1 cellular context compared by ENCODE assay signal in genomic region chr16:29290631-29291247, GRCh38.
TF ChIP-seq lines count a peak whose summit lies in the region.

No MANE protein-coding gene starts in this region.

TF ChIP-seq in K562, 482 proteins besides CTCF, POLR2A, EP300 and RAD21 (continued from another document and continues in another):
- TF ChIP-seq ZBTB40 (IDR thresholded peaks at IDR 0.05) (0 out of 2 replicates have a peak, but pooled peaks have one; percentile 13), ZBTB40 (CRISPR knock-in tag; IDR thresholded peaks at IDR 0.05) (no peak), CREB3L1 (IDR thresholded peaks at IDR 0.05; ENCODE audit: borderline replicate concordance, low read depth) (no peak), FOS (IDR thresholded peaks at IDR 0.05; ENCODE audit: extremely low read depth, insufficient read length) (peak; percentile 53), SRSF9 (IDR thresholded peaks at IDR 0.05; ENCODE audit: borderline replicate concordance, low read depth, low read length) (no peak), CAMTA2 (CRISPR knock-in tag; conservative IDR thresholded peaks at IDR 0.05) (no peak), MTA2 (IDR thresholded peaks at IDR 0.05; ENCODE audit: low read depth) (no peak), ZNF436 (CRISPR knock-in tag; IDR thresholded peaks at IDR 0.05) (no peak), NCOA6 (IDR thresholded peaks at IDR 0.05) (no peak), E2F8 (IDR thresholded peaks at IDR 0.05; ENCODE audit: low read depth, partially characterized antibody) (no peak), ZNF655 (CRISPR knock-in tag; IDR thresholded peaks at IDR 0.05) (no peak), TCFL5 (CRISPR knock-in tag; conservative IDR thresholded peaks at IDR 0.05) (no peak), PML (IDR thresholded peaks at IDR 0.05; ENCODE audit: low read length) (no peak), ZNF197 (CRISPR knock-in tag; IDR thresholded peaks at IDR 0.05; ENCODE audit: low read depth) (no peak), TEAD1 (CRISPR knock-in tag; IDR thresholded peaks at IDR 0.05) (peak; percentile 26 to 71; a peak in 3 of 4 replicates), TEAD4 (IDR thresholded peaks at IDR 0.05; ENCODE audit: low read length) (peak; percentile 28; the same call in 1 of the 2 replicates), TEAD4 (CRISPR knock-in tag; IDR thresholded peaks at IDR 0.05; ENCODE audit: borderline replicate concordance) (no peak), CHD4 (IDR thresholded peaks at IDR 0.05; ENCODE audit: insufficient read depth, insufficient replicate concordance, low read depth, low read length, poor library complexity, severe bottlenecking) (no peak), DNMT1 (IDR thresholded peaks at IDR 0.05) (no peak), ZNF507 (tag; conservative IDR thresholded peaks at IDR 0.05) (no peak), HDAC6 (IDR thresholded peaks at IDR 0.05; ENCODE audit: low read depth, low read length) (no peak), ZNF561 (CRISPR knock-in tag; conservative IDR thresholded peaks at IDR 0.05) (no peak), TBP (optimal IDR thresholded peaks at IDR 0.05; ENCODE audit: low read depth, low read length) (peak; percentile 32), RUNX1 (IDR thresholded peaks at IDR 0.05; ENCODE audit: low read depth) (no peak), NFATC3 (IDR thresholded peaks at IDR 0.05) (no peak), THRA (IDR thresholded peaks at IDR 0.05) (no peak), NR0B1 (IDR thresholded peaks at IDR 0.05; ENCODE audit: partially characterized antibody) (no peak), CBX5 (IDR thresholded peaks at IDR 0.05; ENCODE audit: borderline replicate concordance, low read depth) (no peak), ZBTB17 (CRISPR knock-in tag; IDR thresholded peaks at IDR 0.05) (peak; percentile 69), FOXJ3 (CRISPR knock-in tag; IDR thresholded peaks at IDR 0.05) (no peak), ZNF165 (CRISPR knock-in tag; IDR thresholded peaks at IDR 0.05; ENCODE audit: borderline replicate concordance) (no peak), GMEB1 (CRISPR knock-in tag; IDR thresholded peaks at IDR 0.05) (peak; percentile 61), HDAC1 (IDR thresholded peaks at IDR 0.05) (peak in 1 of 2 experiments; percentile 38; a peak in 1 of 4 replicates), IRF1 (CRISPR knock-in tag; IDR thresholded peaks at IDR 0.05; ENCODE audit: borderline replicate concordance) (no peak), NONO (IDR thresholded peaks at IDR 0.05; ENCODE audit: low read depth in 2 of 2, low read length in 1 of 2) (no peak), MTA1 (IDR thresholded peaks at IDR 0.05; ENCODE audit: borderline replicate concordance) (no peak), CBX3 (IDR thresholded peaks at IDR 0.05; ENCODE audit: borderline replicate concordance in 1 of 2, low read length in 2 of 2) (no peak), TAF9B (IDR thresholded peaks at IDR 0.05; ENCODE audit: partially characterized antibody) (peak; percentile 97), ZNF408 (CRISPR knock-in tag; IDR thresholded peaks at IDR 0.05; ENCODE audit: low read depth) (no peak), MTF1 (CRISPR knock-in tag; IDR thresholded peaks at IDR 0.05; ENCODE audit: borderline replicate concordance) (no peak), ELF2 (CRISPR knock-in tag; IDR thresholded peaks at IDR 0.05) (no peak), STAG1 (CRISPR knock-in tag; IDR thresholded peaks at IDR 0.05; ENCODE audit: borderline replicate concordance) (no peak)
